8 cellular contexts compared by ENCODE assay signal in genomic region chr2:170928036-170928823, GRCh38. TPM values are rescaled to one million over a fixed set of nuclear protein-coding genes. Genes with fewer than 3 reads are reported as not detected.
DNase-seq lines count a peak whose midpoint lies in the region; ATAC-seq and TF ChIP-seq lines count a peak whose summit lies in the region.

No MANE protein-coding gene starts in this region.

- peaks cover 4% of the 10 kb centered on the region for H3K9me3 ChIP-seq in suprapubic skin

- intact Hi-C loops in left colon (cut with DNase I, micrococcal nuclease), result no loop called here

- no peak for TF ChIP-seq CTCF in brain (conservative IDR thresholded peaks at IDR 0.05)
- no peak for TF ChIP-seq CTCF in suprapubic skin (IDR thresholded peaks at IDR 0.05)

- H3K36me3 Mint-ChIP-seq in brain, result peaks cover 7% of the 10 kb centered on the region

- peaks cover 6% of the 10 kb centered on the region for H3K27me3 Mint-ChIP-seq in brain

- TF ChIP-seq EP300 in suprapubic skin (IDR thresholded peaks at IDR 0.05), result no peak

- H3K4me1 ChIP-seq in suprapubic skin, result peaks cover 37% of the 10 kb centered on the region

- peak; percentile 7 for DNase-seq in stimulated activated CD4-positive, alpha-beta T cell treated with anti-CD3 and anti-CD28 coated beads, Interleukin-15, amount 100 ng/mL, for 24 hours
- no peak for DNase-seq in stimulated activated CD4-positive, alpha-beta T cell treated with anti-CD3 and anti-CD28 coated beads, Interleukin-4, amount 100 ng/mL, for 4 hours
- DNase-seq in NCI-H748 (lab: John Stamatoyannopoulos, UW; ENCODE audit: unreplicated experiment), result peak; percentile 61
- peak; percentile 31 to 43 for DNase-seq in left colon
- no peak for DNase-seq in suprapubic skin (ENCODE audit: low spot score in 2 of 2)
- no peak for DNase-seq in NCI-H1417 treated with DMSO at 0.1 percent for 48 hours (lab: John Stamatoyannopoulos, UW)

- H3K36me3 ChIP-seq in suprapubic skin, result no peaks in the 10 kb centered on the region

- ATAC-seq in left colon (no peak), GM21619 (IDR thresholded peaks at IDR 0.05; ENCODE audit: unreplicated experiment) (no peak)

- peak overlapping the region; percentile 78 to 92 (median 91) for H3K27ac Mint-ChIP-seq in brain

- peak overlapping the region; percentile 93 for H3K27ac ChIP-seq in suprapubic skin

- no peaks in the 10 kb centered on the region for H3K27me3 ChIP-seq in suprapubic skin

- peaks cover 6 to 16% (median 10%) of the 10 kb centered on the region in 5 experiments for H3K9me3 Mint-ChIP-seq in brain

- 65% methylated on average over 17 of the region's 17 CpGs for WGBS in suprapubic skin

- peaks cover 45% of the 10 kb centered on the region for H3K4me1 Mint-ChIP-seq in brain

- peak overlapping the region; percentile 74 for H3K4me3 ChIP-seq in suprapubic skin

- no peak for TF ChIP-seq POLR2A in suprapubic skin (IDR thresholded peaks at IDR 0.05)

- peak overlapping the region; percentile 83 to 95 (median 92) for H3K4me3 Mint-ChIP-seq in brain

RNA-seq across cellular contexts. Expression of gene GORASP2, which starts 0.8 kb away (rescaled TPM):
- polyA plus RNA-seq in brain (ENCODE audit: insufficient read depth, low read depth, low replicate concordance), result 64.6 TPM
- total RNA-seq in left colon (10 to 100 TPM; 74.4 to 83.0 TPM), suprapubic skin (10 to 100 TPM; 40.6 to 59.8 (median 47.1) TPM)

Comparison
In these comparisons a context has a peak if more than half of its experiments do, and no peak if none do; other contexts are left out.
1. DNase-seq: peak in stimulated activated CD4-positive, alpha-beta T cell treated with anti-CD3 and anti-CD28 coated beads, Interleukin-15, amount 100 ng/mL, for 24 hours (single experiment), NCI-H748 (single experiment) and left colon (2 of 2); none in stimulated activated CD4-positive, alpha-beta T cell treated with anti-CD3 and anti-CD28 coated beads, Interleukin-4, amount 100 ng/mL, for 4 hours (0 of 2), suprapubic skin (0 of 2) and NCI-H1417 treated with DMSO at 0.1 percent for 48 hours (single experiment).